Comparison of ENCODE assay signal across 13 cellular contexts in genomic region chr4:155705664-155706063, GRCh38. TPM values are rescaled to one million over a fixed set of nuclear protein-coding genes. Genes with fewer than 3 reads are reported as not detected.
DNase-seq lines count a peak whose midpoint lies in the region; FAIRE-seq and TF ChIP-seq lines count a peak whose summit lies in the region.
"Had no signal": no experiment of that assay in that cellular context is flagged by ENCODE, and none has a peak within 500 bp of the region (broad histone marks: within the 10 kb centered on the region; RNA-seq: fewer than 3 reads in every experiment).

No MANE protein-coding gene starts in this region.

- H3K4me3 ChIP-seq in choroid plexus epithelial cell (ENCODE audit: low read depth, low read length) (no peak overlapping the region), thyroid gland (replicated peaks in 1 of 3) (no peak overlapping the region)
- H3K4me3 ChIP-seq: A549, colonic mucosa had no signal

- intact Hi-C loops in thyroid gland (cut with DNase I): no loop called here

- TF ChIP-seq POLR2A in thyroid gland (IDR thresholded peaks at IDR 0.05) (no peak), GM12891 (IDR thresholded peaks at IDR 0.05; ENCODE audit: low read depth, low read length) (no peak)

- FAIRE-seq in GM12891 (lab: Jason Lieb, UNC): no peak
- FAIRE-seq: A549 had no signal

- H3K27me3 ChIP-seq in thyroid gland: no peaks in the 10 kb centered on the region
- H3K27me3 ChIP-seq: colonic mucosa had no signal

- H3K9me3 ChIP-seq in thyroid gland: no peaks in the 10 kb centered on the region
- H3K9me3 ChIP-seq: A549, colonic mucosa had no signal

- H3K4me1 ChIP-seq in thyroid gland: peaks cover 26 to 41% of the 10 kb centered on the region in 2 donors
- H3K4me1 ChIP-seq: A549, colonic mucosa had no signal

- no peaks in the 10 kb centered on the region for H3K36me3 ChIP-seq in thyroid gland
- H3K36me3 ChIP-seq: colonic mucosa had no signal

- WGBS in thyroid gland, 2 donors: 12 to 16% methylated on average over 2 of the region's 2 CpGs

- DNase-seq in NCI-H2196 (lab: John Stamatoyannopoulos, UW; ENCODE audit: unreplicated experiment) (peak; percentile 1), NCI-H2196 treated with DMSO at 0.1 percent for 48 hours (lab: John Stamatoyannopoulos, UW; ENCODE audit: unreplicated experiment) (no peak), choroid plexus epithelial cell (ENCODE audit: low read depth) (peak; percentile 79), kidney tubule cell (ENCODE audit: low spot score) (peak; percentile 91), thyroid gland (no peak), GM12891 (ENCODE audit: insufficient read length, low spot score) (no peak), NOMO-1 treated with dmso at 0.1 percent for 144 hours (lab: John Stamatoyannopoulos, UW; ENCODE audit: unreplicated experiment) (no peak)
- no peak for DNase-seq in activated CD4-positive, alpha-beta T cell treated with anti-CD3 and anti-CD28 coated beads, Interleukin-2, amount 50 U/mL, for 48 hours
- DNase-seq: activated T-cell treated with anti-CD3 and anti-CD28 coated beads, Interleukin-2, amount 50 U/mL, for 24 hours; colonic mucosa; GOT3; hypothalamus had no signal

- H3K27ac ChIP-seq in thyroid gland: peak overlapping the region in 2 of 3 donors; percentile 57 to 72
- H3K27ac ChIP-seq: A549, colonic mucosa had no signal

- TF ChIP-seq CTCF in choroid plexus epithelial cell (conservative IDR thresholded peaks at IDR 0.05; ENCODE audit: low read depth, low read length) (no peak), thyroid gland (IDR thresholded peaks at IDR 0.05) (no peak)

TF ChIP-seq in GM12891, 5 proteins besides CTCF, POLR2A, EP300 and RAD21:
- TF ChIP-seq POU2F2 (IDR thresholded peaks at IDR 0.05; ENCODE audit: low read depth, low read length) (no peak), PAX5 (IDR thresholded peaks at IDR 0.05; ENCODE audit: insufficient read depth, low read length, severe bottlenecking) (no peak), TAF1 (IDR thresholded peaks at IDR 0.05; ENCODE audit: low read depth, low read length) (no peak), SPI1 (IDR thresholded peaks at IDR 0.05; ENCODE audit: low read depth, low read length) (no peak), POLR2AphosphoS5 (IDR thresholded peaks at IDR 0.05; ENCODE audit: low read depth, low read length) (no peak)

RNA-seq across cellular contexts. Expression of gene GUCY1A1, which starts 39.0 kb away (rescaled TPM):
- total RNA-seq in thyroid gland: 10 to 100 TPM; 11.4 to 25.8 (median 17.5) TPM
- 0.27 TPM for polyA plus RNA-seq in GM12891 (2012; ENCODE audit: low read depth, missing spikeins)
- polyA plus RNA-seq: A549 had no signal

RNA-seq across cellular contexts. Expression of gene GUCY1B1, which starts 53.2 kb away (rescaled TPM):
- total RNA-seq in thyroid gland: 10 to 100 TPM in 1 of 4 donors, 1 to 10 TPM in 3; 5.0 to 11.3 (median 7.3) TPM
- 0.46 TPM for polyA plus RNA-seq in GM12891 (2012; ENCODE audit: low read depth, missing spikeins)

Comparison
In these comparisons a context has a peak if more than half of its experiments do, and no peak if none do; other contexts are left out.
1. DNase-seq: peak in NCI-H2196 (single experiment), choroid plexus epithelial cell (single experiment) and kidney tubule cell (single experiment); none in NCI-H2196 treated with DMSO at 0.1 percent for 48 hours (single experiment), thyroid gland (0 of 2), GM12891 (single experiment), NOMO-1 treated with dmso at 0.1 percent for 144 hours (single experiment) and activated CD4-positive, alpha-beta T cell treated with anti-CD3 and anti-CD28 coated beads, Interleukin-2, amount 50 U/mL, for 48 hours (0 of 2).